In genomic region chr22:46122511-46122971, GRCh38 we compare ENCODE assay signal across 8 cellular contexts. TPM values are rescaled to one million over a fixed set of nuclear protein-coding genes. Genes with fewer than 3 reads are reported as not detected.
A peak's percentile ranks its signal among the peaks of the same experiment; 100 is the strongest.
DNase-seq lines count a peak whose midpoint lies in the region; ATAC-seq, FAIRE-seq and TF ChIP-seq lines count a peak whose summit lies in the region.

No MANE protein-coding gene starts in this region.

- intact Hi-C loops in thyroid gland (cut with DNase I): loop anchor here (10.0 kb wide), 1 partner anchor 422 kb away; no protein-coding TSS in a partner anchor

- 0 to 13% methylated on average over 2 to 17 of the region's 24 CpGs for WGBS in thyroid gland, 2 donors

- H3K27me3 ChIP-seq in thyroid gland: no peaks in the 10 kb centered on the region

- H3K27ac Mint-ChIP-seq in activated T-helper 17 cell treated with anti-CD3 and anti-CD28 coated beads, Interleukin-2, amount 50 U/mL, for 72 hours: no peak overlapping the region
- no peak overlapping the region for H3K27ac Mint-ChIP-seq in osteocyte (ENCODE audit: unreplicated experiment)

- H3K4me3 Mint-ChIP-seq in activated T-helper 17 cell treated with anti-CD3 and anti-CD28 coated beads, Interleukin-2, amount 50 U/mL, for 72 hours: no peak overlapping the region
- no peak overlapping the region for H3K4me3 Mint-ChIP-seq in osteocyte (ENCODE audit: unreplicated experiment)

- no peak for TF ChIP-seq POLR2A in thyroid gland (IDR thresholded peaks at IDR 0.05)

- H3K36me3 Mint-ChIP-seq in activated T-helper 17 cell treated with anti-CD3 and anti-CD28 coated beads, Interleukin-2, amount 50 U/mL, for 72 hours (ENCODE audit: low read depth): no peaks in the 10 kb centered on the region
- H3K36me3 Mint-ChIP-seq in osteocyte (ENCODE audit: unreplicated experiment): no peaks in the 10 kb centered on the region

- H3K9me3 Mint-ChIP-seq in activated T-helper 17 cell treated with anti-CD3 and anti-CD28 coated beads, Interleukin-2, amount 50 U/mL, for 72 hours: no peaks in the 10 kb centered on the region
- H3K9me3 Mint-ChIP-seq in osteocyte (ENCODE audit: unreplicated experiment): no peaks in the 10 kb centered on the region

- no peaks in the 10 kb centered on the region for H3K36me3 ChIP-seq in thyroid gland

- H3K27ac ChIP-seq in 22Rv1: no peak overlapping the region
- no peak overlapping the region for H3K27ac ChIP-seq in thyroid gland

- H3K4me1 Mint-ChIP-seq in activated T-helper 17 cell treated with anti-CD3 and anti-CD28 coated beads, Interleukin-2, amount 50 U/mL, for 72 hours: no peaks in the 10 kb centered on the region
- H3K4me1 Mint-ChIP-seq in osteocyte (ENCODE audit: unreplicated experiment): peaks cover 7% of the 10 kb centered on the region

- peaks cover 0 to 4% of the 10 kb centered on the region in 2 donors for H3K4me1 ChIP-seq in thyroid gland

- no peaks in the 10 kb centered on the region for H3K9me3 ChIP-seq in thyroid gland

- no peaks in the 10 kb centered on the region for H3K27me3 Mint-ChIP-seq in activated T-helper 17 cell treated with anti-CD3 and anti-CD28 coated beads, Interleukin-2, amount 50 U/mL, for 72 hours
- no peaks in the 10 kb centered on the region for H3K27me3 Mint-ChIP-seq in osteocyte (ENCODE audit: unreplicated experiment)

- FAIRE-seq in RCC 7860 (lab: Jason Lieb, UNC): no peak

- in situ Hi-C loops in GM13977 (cut with MboI; ENCODE audit: low pct_unique_long_range_greater_than_20kb, low sequenced_read_pairs, unreplicated experiment): loop anchor here (10.0 kb wide), 1 partner anchor 192 kb away; no protein-coding TSS in a partner anchor

- ATAC-seq in activated T-helper 17 cell treated with anti-CD3 and anti-CD28 coated beads, Interleukin-2, amount 50 U/mL, for 72 hours (replicated peaks): peak; percentile 83
- no peak for ATAC-seq in HG03280 (IDR thresholded peaks at IDR 0.05; ENCODE audit: unreplicated experiment)

- DNase-seq in GM13977 (ENCODE audit: low spot score) (peak; percentile 93), RCC 7860 (ENCODE audit: low spot score) (peak; percentile 39), fibroblast of the aortic adventitia (ENCODE audit: low read depth) (peak; percentile 62), osteocyte (ENCODE audit: extremely low spot score, unreplicated experiment) (peak; percentile 93), thyroid gland (peak; percentile 65 to 71)

- TF ChIP-seq CTCF in 22Rv1 (IDR thresholded peaks at IDR 0.05): peak; percentile 94
- peak; percentile 90 for TF ChIP-seq CTCF in GM13977 (IDR thresholded peaks at IDR 0.05; ENCODE audit: extremely low read depth, insufficient read depth, missing control alignments)
- TF ChIP-seq CTCF in fibroblast of the aortic adventitia (IDR thresholded peaks at IDR 0.05; ENCODE audit: insufficient read depth, low read length): peak; percentile 88
- peak; percentile 96 for TF ChIP-seq CTCF in osteocyte (IDR thresholded peaks at IDR 0.05)
- TF ChIP-seq CTCF in thyroid gland (IDR thresholded peaks at IDR 0.05): peak; percentile 81 to 95 (median 88)

- H3K4me3 ChIP-seq in fibroblast of the aortic adventitia (ENCODE audit: low read depth, low read length) (no peak overlapping the region), thyroid gland (replicated peaks in 1 of 3) (no peak overlapping the region)

RNA-seq across cellular contexts. Expression of gene PPARA, which starts 27.8 kb away (rescaled TPM):
- total RNA-seq in activated T-helper 17 cell treated with anti-CD3 and anti-CD28 coated beads, Interleukin-2, amount 50 U/mL, for 72 hours: 10 to 100 TPM; 15.4 to 18.7 TPM
- total RNA-seq in fibroblast of the aortic adventitia (ENCODE audit: low replicate concordance) (13.4 and 24.4 TPM in 2 replicates), osteocyte (21.8 and 21.9 TPM in 2 replicates), thyroid gland (10 to 100 TPM; 26.9 to 41.9 (median 37.4) TPM)

Comparison
In these comparisons a context has a peak if more than half of its experiments do, and no peak if none do; other contexts are left out.
1. DNase-seq: peak in every context shown above with its lines; median percentile 93 in GM13977; 93 in osteocyte; 68 in thyroid gland; 62 in fibroblast of the aortic adventitia; 39 in RCC 7860.